Comparison of ENCODE assay signal across 1 cellular context in genomic region chr2:201433389-201433995, GRCh38.
A peak's percentile ranks its signal among the peaks of the same experiment; 100 is the strongest.
TF ChIP-seq lines count a peak whose summit lies in the region.

No MANE protein-coding gene starts in this region.

TF ChIP-seq in endothelial cell of umbilical vein, 7 proteins besides CTCF, POLR2A, EP300 and RAD21:
- TF ChIP-seq GATA2 (IDR thresholded peaks at IDR 0.05; ENCODE audit: insufficient read depth, insufficient read length, low read depth, low read length) (peak; percentile 46), MYC (IDR thresholded peaks at IDR 0.05; ENCODE audit: low read depth, low read length) (no peak)
TF ChIP-seq in endothelial cell of umbilical vein: peak in this region for 1.
